In genomic region chr2:216546646-216547403, GRCh38 we compare ENCODE assay signal across 21 cellular contexts. TPM values are rescaled to one million over a fixed set of nuclear protein-coding genes. Genes with fewer than 3 reads are reported as not detected.
DNase-seq lines count a peak whose midpoint lies in the region; ATAC-seq and TF ChIP-seq lines count a peak whose summit lies in the region.
"Had no signal": no experiment of that assay in that cellular context is flagged by ENCODE, and none has a peak within 500 bp of the region (broad histone marks: within the 10 kb centered on the region; RNA-seq: fewer than 3 reads in every experiment).

No MANE protein-coding gene starts in this region.

- no peaks in the 10 kb centered on the region for H3K9me3 ChIP-seq in aorta (ENCODE audit: control insufficient read depth, low read length)

- peaks cover 12% of the 10 kb centered on the region for H3K27me3 Mint-ChIP-seq in activated CD4-positive, alpha-beta T cell treated with anti-CD3 and anti-CD28 coated beads, Interleukin-2, amount 10 ng/mL, durations not matched to agents 7 days and 5 days

- intact Hi-C loops in Right ventricle myocardium inferior (cut with DNase I) = no loop called here
- intact Hi-C loops in cardiac septum (cut with DNase I) = no loop called here
- intact Hi-C loops in aorta (cut with DNase I) = loop anchor here in 1 of 2 donors (2.0 kb wide), 1 partner anchor 26 kb away; no protein-coding TSS in a partner anchor

- POLR2A ChIA-PET in activated CD4-positive, alpha-beta T cell treated with anti-CD3 and anti-CD28 coated beads, Interleukin-2, amount 10 ng/mL, durations not matched to agents 7 days and 5 days (lab: Charles Lee) = interaction anchor here (0.5 kb wide), 1 partner anchor 1562 kb away, joined by 3 read pairs; no protein-coding TSS in a partner anchor

- H3K4me3 Mint-ChIP-seq in activated CD4-positive, alpha-beta T cell treated with anti-CD3 and anti-CD28 coated beads, Interleukin-2, amount 10 ng/mL, durations not matched to agents 7 days and 5 days = no peak overlapping the region
- H3K4me3 Mint-ChIP-seq: activated T-cell treated with anti-CD3 and anti-CD28 coated beads, Interleukin-2, amount 50 U/mL, for 4 hours; GM23338; natural killer cell had no signal

- no peaks in the 10 kb centered on the region for H3K27me3 ChIP-seq in aorta (ENCODE audit: control insufficient read depth in 1 of 2, insufficient read depth in 2 of 2, low read length in 1 of 2)

- CTCF ChIA-PET in activated CD4-positive, alpha-beta T cell treated with anti-CD3 and anti-CD28 coated beads, Interleukin-2, amount 10 ng/mL, durations not matched to agents 7 days and 5 days (lab: Charles Lee) = interaction anchor here (0.6 kb wide), 1 partner anchor 1553 kb away, joined by 3 read pairs; no protein-coding TSS in a partner anchor

- H3K4me3 ChIP-seq in coronary artery (no peak overlapping the region), aorta (ENCODE audit: low read length in 2 of 2) (no peak overlapping the region)
- H3K4me3 ChIP-seq: GM23338 had no signal

- 7 to 10% methylated on average over 7 of the region's 7 CpGs for WGBS in aorta, 2 donors

- ATAC-seq in Right ventricle myocardium inferior = peak; percentile 76
- ATAC-seq in aorta (ENCODE audit: low FRiP score) = peak; percentile 65
- ATAC-seq: activated T-cell treated with anti-CD3 and anti-CD28 coated beads, Interleukin-2, amount 50 U/mL, for 4 hours; GM23338; left lobe of liver; stimulated activated naive CD8-positive, alpha-beta T cell treated with anti-CD3 and anti-CD28 coated beads, Interleukin-15, Interleukin-2, amounts not matched to agents 100 U/mL and 50 U/mL, for 24 hours had no signal

- no peaks in the 10 kb centered on the region for H3K36me3 ChIP-seq in aorta (ENCODE audit: control insufficient read depth in 1 of 2, insufficient read depth in 2 of 2, low read length in 1 of 2)

- peaks cover 9 to 10% of the 10 kb centered on the region in 2 donors for H3K4me1 ChIP-seq in aorta (ENCODE audit: control insufficient read depth in 1 of 2, insufficient read depth in 2 of 2, low read length in 2 of 2)

- H3K36me3 Mint-ChIP-seq in activated CD4-positive, alpha-beta T cell treated with anti-CD3 and anti-CD28 coated beads, Interleukin-2, amount 10 ng/mL, durations not matched to agents 7 days and 5 days (ENCODE audit: low read depth) = no peaks in the 10 kb centered on the region
- H3K36me3 Mint-ChIP-seq: natural killer cell had no signal

- no peak overlapping the region for H3K27ac Mint-ChIP-seq in activated CD4-positive, alpha-beta T cell treated with anti-CD3 and anti-CD28 coated beads, Interleukin-2, amount 10 ng/mL, durations not matched to agents 7 days and 5 days
- H3K27ac Mint-ChIP-seq: GM23338, natural killer cell had no signal

- no peak for DNase-seq in Right ventricle myocardium inferior (ENCODE audit: missing footprints)
- DNase-seq in cardiac septum (ENCODE audit: low spot score) = no peak
- no peak for DNase-seq in coronary artery (ENCODE audit: low spot score)
- DNase-seq in hepatic stellate cell (ENCODE audit: low spot score) = peak; percentile 67
- DNase-seq in aorta = no peak
- DNase-seq in HCEC 1CT = no peak
- no peak for DNase-seq in activated CD4-positive, alpha-beta T cell treated with anti-CD3 and anti-CD28 coated beads, Interleukin-2, amount 10 ng/mL, durations not matched to agents 7 days and 5 days
- no peak for DNase-seq in NCI-H748 treated with DMSO at 0.1 percent for 48 hours (lab: John Stamatoyannopoulos, UW)
- DNase-seq: activated CD4-positive, alpha-beta T cell treated with anti-CD3 and anti-CD28 coated beads for 48 hours; activated T-cell treated with anti-CD3 and anti-CD28 coated beads, Interleukin-2, amount 50 U/mL, for 4 hours; amygdala; effector CD4-positive, alpha-beta T cell; KG1; natural killer cell; NCI-H1436 treated with DMSO at 0.1 percent for 48 hours; NCI-H524 treated with DMSO at 0.1 percent for 48 hours; stimulated activated naive CD8-positive, alpha-beta T cell treated with anti-CD3 and anti-CD28 coated beads, Interleukin-15, Interleukin-2, amounts not matched to agents 100 U/mL and 50 U/mL, for 24 hours; T-helper 2 cell had no signal

- H3K4me1 Mint-ChIP-seq in activated CD4-positive, alpha-beta T cell treated with anti-CD3 and anti-CD28 coated beads, Interleukin-2, amount 10 ng/mL, durations not matched to agents 7 days and 5 days = no peaks in the 10 kb centered on the region

- TF ChIP-seq CTCF in coronary artery (IDR thresholded peaks at IDR 0.05) = no peak

- H3K9me3 Mint-ChIP-seq in activated CD4-positive, alpha-beta T cell treated with anti-CD3 and anti-CD28 coated beads, Interleukin-2, amount 10 ng/mL, durations not matched to agents 7 days and 5 days = no peaks in the 10 kb centered on the region
- H3K9me3 Mint-ChIP-seq: activated T-cell treated with anti-CD3 and anti-CD28 coated beads, Interleukin-2, amount 50 U/mL, for 4 hours; natural killer cell had no signal

- H3K27ac ChIP-seq in coronary artery = peak overlapping the region; percentile 58 to 92
- H3K27ac ChIP-seq in aorta (ENCODE audit: low read depth in 1 of 2, low read length in 2 of 2) = peak overlapping the region; percentile 62 to 100
- H3K27ac ChIP-seq: 22Rv1 had no signal

RNA-seq across cellular contexts. Expression of gene RPL37A, which starts 48.2 kb away (rescaled TPM):
- total RNA-seq in Right ventricle myocardium inferior = 2,083 TPM
- total RNA-seq in cardiac septum = 1,531 TPM
- total RNA-seq in aorta = 1,000 to 10,000 TPM; 1,684 to 1,766 TPM
- polyA plus RNA-seq in aorta = 1,000 to 10,000 TPM; 4,723 to 6,118 TPM
- 1,000 to 10,000 TPM; 2,088 to 2,348 TPM for total RNA-seq in activated CD4-positive, alpha-beta T cell treated with anti-CD3 and anti-CD28 coated beads, Interleukin-2, amount 10 ng/mL, durations not matched to agents 7 days and 5 days
